Comparison of ENCODE assay signal across 21 cellular contexts in genomic region chr6:114119056-114119455, GRCh38.
"Had no signal": no experiment of that assay in that cellular context is flagged by ENCODE, and none has a peak within 500 bp of the region (broad histone marks: within the 10 kb centered on the region; RNA-seq: fewer than 3 reads in every experiment).

No MANE protein-coding gene starts in this region.

- H3K27ac ChIP-seq: colonic mucosa, epithelial cell of prostate, esophagus squamous epithelium, foreskin keratinocyte, heart right ventricle, left lung, lower lobe of right lung had no signal

- H3K36me3 ChIP-seq: colonic mucosa, esophagus squamous epithelium, gastrocnemius medialis, heart right ventricle, left lung, lower lobe of right lung had no signal

- DNase-seq: colonic mucosa; cortex of kidney; effector CD8-positive, alpha-beta T cell; effector memory CD8-positive, alpha-beta T cell; endodermal cell; erythroblast; esophagus squamous epithelium; foreskin keratinocyte; gastrocnemius medialis; glutamatergic neuron; head of caudate nucleus; heart right ventricle; hippocampal formation; left cardiac atrium; left lung; left ventricle myocardium superior; lower lobe of right lung; mesendoderm; midbrain; naive thymus-derived CD4-positive, alpha-beta T cell had no signal

- H3K4me1 ChIP-seq: colonic mucosa, esophagus squamous epithelium, foreskin keratinocyte, heart right ventricle, left lung, lower lobe of right lung had no signal

- H3K27me3 ChIP-seq: colonic mucosa, esophagus squamous epithelium, gastrocnemius medialis, left lung had no signal

- H3K4me3 ChIP-seq: colonic mucosa, esophagus squamous epithelium, gastrocnemius medialis, heart right ventricle, left lung, lower lobe of right lung had no signal

- H3K9me3 ChIP-seq: colonic mucosa, esophagus squamous epithelium, gastrocnemius medialis, heart right ventricle, left lung, lower lobe of right lung had no signal
